ENCODE assay signal across 1 cellular context in genomic region chr7:130398751-130399150, GRCh38.
TF ChIP-seq lines count a peak whose summit lies in the region.

No MANE protein-coding gene starts in this region.

TF ChIP-seq in WTC11, 78 proteins besides CTCF, POLR2A, EP300 and RAD21:
- TF ChIP-seq ATF6 (CRISPR knock-in tag; IDR thresholded peaks at IDR 0.05) (no peak), FOXJ3 (CRISPR knock-in tag; IDR thresholded peaks at IDR 0.05; ENCODE audit: borderline replicate concordance) (no peak), ZNF281 (CRISPR knock-in tag; IDR thresholded peaks at IDR 0.05) (no peak), USF2 (CRISPR knock-in tag; IDR thresholded peaks at IDR 0.05) (no peak)
